13 cellular contexts compared by ENCODE assay signal in genomic region chr22:31923166-31923565, GRCh38. TPM values are rescaled to one million over a fixed set of nuclear protein-coding genes. Genes with fewer than 3 reads are reported as not detected.
DNase-seq lines count a peak whose midpoint lies in the region; ATAC-seq, FAIRE-seq and TF ChIP-seq lines count a peak whose summit lies in the region.
"Had no signal": no experiment of that assay in that cellular context is flagged by ENCODE, and none has a peak within 500 bp of the region (broad histone marks: within the 10 kb centered on the region; RNA-seq: fewer than 3 reads in every experiment).

No MANE protein-coding gene starts in this region.

- intact Hi-C loops in left lung (cut with DNase I) (no loop called here), testis (cut with DNase I; ENCODE audit: low total_unique reads) (no loop called here)

- peaks cover 5% of the 10 kb centered on the region for H3K4me1 Mint-ChIP-seq in activated naive CD8-positive, alpha-beta T cell treated with anti-CD3 and anti-CD28 coated beads for 36 hours

- TF ChIP-seq CTCF in NB4 (IDR thresholded peaks at IDR 0.05; ENCODE audit: low read depth, low read length) (no peak), cardiac fibroblast (IDR thresholded peaks at IDR 0.05; ENCODE audit: low read depth, low read length) (no peak), left lung (IDR thresholded peaks at IDR 0.05) (no peak), testis (IDR thresholded peaks at IDR 0.05) (no peak)

- TF ChIP-seq POLR2A in NB4 (IDR thresholded peaks at IDR 0.05; ENCODE audit: extremely low read depth, insufficient read length) (no peak), testis (IDR thresholded peaks at IDR 0.05) (no peak), GM12892 (IDR thresholded peaks at IDR 0.05; ENCODE audit: low read depth, low read length) (no peak)

- H3K27ac Mint-ChIP-seq in activated naive CD8-positive, alpha-beta T cell treated with anti-CD3 and anti-CD28 coated beads for 36 hours = no peak overlapping the region

- H3K27me3 ChIP-seq in left lung (no peaks in the 10 kb centered on the region), testis (no peaks in the 10 kb centered on the region)
- H3K27me3 ChIP-seq: thyroid gland had no signal

- FAIRE-seq in GM12892 (lab: Jason Lieb, UNC) = no peak

- H3K27ac ChIP-seq in left lung (peak overlapping the region in 1 of 2 donors; percentile 83), testis (peak overlapping the region in 1 of 2 donors; percentile 10)
- H3K27ac ChIP-seq: thyroid gland had no signal

- peaks cover 17% of the 10 kb centered on the region for H3K27me3 Mint-ChIP-seq in activated naive CD8-positive, alpha-beta T cell treated with anti-CD3 and anti-CD28 coated beads for 36 hours

- peak; percentile 70 for ATAC-seq in left lung

- H3K36me3 ChIP-seq in left lung = no peaks in the 10 kb centered on the region
- H3K36me3 ChIP-seq in testis (ENCODE audit: low read depth, missing control alignments) = no peaks in the 10 kb centered on the region
- H3K36me3 ChIP-seq: thyroid gland had no signal

- no peaks in the 10 kb centered on the region for H3K36me3 Mint-ChIP-seq in activated naive CD8-positive, alpha-beta T cell treated with anti-CD3 and anti-CD28 coated beads for 36 hours
- H3K36me3 Mint-ChIP-seq: brain had no signal

- no peak overlapping the region for H3K4me3 Mint-ChIP-seq in activated naive CD8-positive, alpha-beta T cell treated with anti-CD3 and anti-CD28 coated beads for 36 hours
- H3K4me3 Mint-ChIP-seq: brain had no signal

- peak; percentile 55 for DNase-seq in NB4 (ENCODE audit: low read depth)
- DNase-seq in cardiac fibroblast (ENCODE audit: low read depth in 2 of 2) = peak; percentile 9 to 24
- DNase-seq in left lung = peak in 1 of 2 donors; percentile 78
- peak; percentile 48 for DNase-seq in testis
- no peak for DNase-seq in HPDE6-E6E7 (ENCODE audit: extremely low spot score)
- DNase-seq in DMS153 (lab: John Stamatoyannopoulos, UW) = no peak
- DNase-seq in activated naive CD8-positive, alpha-beta T cell treated with anti-CD3 and anti-CD28 coated beads for 36 hours = no peak
- no peak for DNase-seq in GM12892 (ENCODE audit: insufficient read length)
- DNase-seq: activated CD4-positive, alpha-beta T cell treated with anti-CD3 and anti-CD28 coated beads, Interleukin-2, amount 50 U/mL, for 1 hour; activated effector memory CD4-positive, alpha-beta T cell treated with anti-CD3 and anti-CD28 coated beads, Interleukin-2, amount 50 U/mL, for 16 hours; NCI-H524 treated with DMSO at 0.1 percent for 48 hours had no signal

- 32 to 54% methylated on average over 5 of the region's 5 CpGs for WGBS in testis, 2 donors

- no peak overlapping the region for H3K4me3 ChIP-seq in NB4 (ENCODE audit: low read depth, low read length)
- no peak overlapping the region for H3K4me3 ChIP-seq in cardiac fibroblast (replicated peaks in 1 of 2; ENCODE audit: low read depth in 2 of 2, low read length in 2 of 2)
- H3K4me3 ChIP-seq in left lung = no peak overlapping the region
- H3K4me3 ChIP-seq in testis = no peak overlapping the region
- H3K4me3 ChIP-seq: thyroid gland had no signal

- H3K9me3 Mint-ChIP-seq in activated naive CD8-positive, alpha-beta T cell treated with anti-CD3 and anti-CD28 coated beads for 36 hours = no peaks in the 10 kb centered on the region
- H3K9me3 Mint-ChIP-seq: brain had no signal

- H3K9me3 ChIP-seq in left lung (no peaks in the 10 kb centered on the region), testis (no peaks in the 10 kb centered on the region)
- H3K9me3 ChIP-seq: thyroid gland had no signal

- H3K4me1 ChIP-seq in left lung (peaks cover 0 to 50% of the 10 kb centered on the region in 2 donors), testis (peaks cover 7% of the 10 kb centered on the region)
- H3K4me1 ChIP-seq: thyroid gland had no signal

RNA-seq across cellular contexts. Expression of gene YWHAH, which starts 21.2 kb away (rescaled TPM):
- total RNA-seq in left lung (100 to 1,000 TPM; 152 to 183 TPM), testis (10 to 100 TPM; 27.2 to 47.6 TPM)
- polyA plus RNA-seq in testis (ENCODE audit: insufficient read depth, low read depth, low replicate concordance) = 48.9 TPM
- total RNA-seq in activated naive CD8-positive, alpha-beta T cell treated with anti-CD3 and anti-CD28 coated beads for 36 hours = 100 to 1,000 TPM; 173 to 177 TPM
- 78.1 TPM for polyA plus RNA-seq in GM12892 (2012; ENCODE audit: missing spikeins)

Comparison
In these comparisons a context has a peak if more than half of its experiments do, and no peak if none do; other contexts are left out.
1. DNase-seq: peak in NB4 (single experiment), cardiac fibroblast (2 of 2) and testis (single experiment); none in HPDE6-E6E7 (single experiment), DMS153 (single experiment), activated naive CD8-positive, alpha-beta T cell treated with anti-CD3 and anti-CD28 coated beads for 36 hours (single experiment) and GM12892 (single experiment).